In the genomic region with DNA sequence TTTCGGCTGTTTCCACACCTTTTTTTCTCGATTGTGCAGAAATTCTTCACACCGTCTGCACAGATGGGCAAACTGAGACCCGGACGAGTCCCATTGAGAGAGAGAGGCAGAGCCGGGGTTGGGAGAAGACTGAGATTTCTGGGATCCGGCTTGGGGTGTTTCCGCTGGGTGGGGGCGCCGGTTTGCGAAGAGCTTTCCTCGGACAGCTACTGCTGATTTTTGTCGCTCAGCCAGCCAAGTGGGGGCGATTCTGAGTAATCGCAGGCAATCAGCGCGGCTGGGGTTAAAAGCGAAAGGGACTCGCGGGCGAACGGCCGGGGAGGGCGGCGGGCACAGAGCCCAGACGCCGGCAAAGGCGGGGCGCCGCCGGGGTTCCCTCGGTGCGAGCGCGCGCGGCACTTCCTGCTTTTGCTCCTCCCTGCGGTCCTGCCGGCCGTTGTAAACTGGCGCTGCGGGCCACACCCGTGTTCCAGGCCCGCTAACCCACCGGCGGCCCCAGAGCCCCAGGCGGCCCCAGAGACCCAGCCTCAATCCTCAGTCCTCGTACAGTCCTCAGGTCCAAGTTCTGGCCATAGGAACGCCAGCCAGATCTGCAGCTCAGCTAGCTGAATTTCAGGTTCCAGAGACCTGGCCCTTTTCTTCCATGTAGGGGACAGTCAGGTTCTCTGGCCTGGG, we compare ENCODE assay signal across 8 cellular contexts. TPM values are rescaled to one million over a fixed set of nuclear protein-coding genes. Genes with fewer than 3 reads are reported as not detected.
DNase-seq lines count a peak whose midpoint lies in the region; ATAC-seq and TF ChIP-seq lines count a peak whose summit lies in the region.

No MANE protein-coding gene starts in this region.

- H4K20me1 ChIP-seq in OCI-LY7 (ENCODE audit: insufficient read depth, low read length) = no peaks in the 10 kb centered on the region

- intact Hi-C loops in OCI-LY7 (cut with micrococcal nuclease; ENCODE audit: unreplicated experiment) = loop anchor here (5.0 kb wide), 1 partner anchor 89 kb away; no protein-coding TSS in a partner anchor

- H3K4me3 ChIP-seq in OCI-LY7 (ENCODE audit: low read depth, low read length, poor library complexity, severe bottlenecking) = peak overlapping the region; percentile 75

- H3K27ac ChIP-seq in OCI-LY7 (ENCODE audit: low read depth, low read length, poor library complexity, severe bottlenecking) (peak overlapping the region; percentile 74), epithelial cell of prostate (peak overlapping the region; percentile 95)

- CTCF ChIA-PET in OCI-LY7 (lab: Charles Lee; ENCODE audit: unreplicated experiment) = no interaction called here

- H2AFZ ChIP-seq in OCI-LY7 (ENCODE audit: low read length) = peak overlapping the region; percentile 99

- H3K36me3 ChIP-seq in OCI-LY7 (ENCODE audit: insufficient read depth, low read length) = no peaks in the 10 kb centered on the region

- peak overlapping the region; percentile 99 for H3K4me2 ChIP-seq in OCI-LY7 (ENCODE audit: low read length)

- H3K9me3 ChIP-seq in OCI-LY7 (ENCODE audit: low read length) = no peaks in the 10 kb centered on the region

- peaks cover 30% of the 10 kb centered on the region for H3K4me1 ChIP-seq in OCI-LY7 (ENCODE audit: insufficient read depth, low read length, poor library complexity, severe bottlenecking)

- TF ChIP-seq CTCF in OCI-LY7 (conservative IDR thresholded peaks at IDR 0.05; ENCODE audit: low read length) = peak; percentile 42; the same call in 1 of the 2 replicates

- H3K79me2 ChIP-seq in OCI-LY7 (ENCODE audit: insufficient read depth, low read depth, low read length) = no peaks in the 10 kb centered on the region

- no peaks in the 10 kb centered on the region for H3K9me2 ChIP-seq in OCI-LY7 (ENCODE audit: insufficient read depth, low read length)

- peak; percentile 86 for ATAC-seq in GM21381 (IDR thresholded peaks at IDR 0.05; ENCODE audit: unreplicated experiment)

- no TSS peak for BruUV-seq in OCI-LY7 (replicated peaks; lab: Mats Ljungman, UMichigan)

- peak; percentile 94 for DNase-seq in DMS 273 (lab: John Stamatoyannopoulos, UW; ENCODE audit: unreplicated experiment)
- DNase-seq in HT1080 (ENCODE audit: low read depth) = peak; percentile 95
- peak; percentile 84 for DNase-seq in OCI-LY7 (ENCODE audit: low spot score)
- DNase-seq in activated T-cell treated with anti-CD3 and anti-CD28 coated beads for 4 hours = peak; percentile 69
- no peak for DNase-seq in epithelial cell of prostate (ENCODE audit: low read depth, low spot score)
- peak; percentile 91 for DNase-seq in mucosa of gallbladder (ENCODE audit: low spot score)
- peak; percentile 66 to 69 for DNase-seq in stimulated activated CD8-positive, alpha-beta memory T cell treated with anti-CD3 and anti-CD28 coated beads, Interleukin-4, amount 100 ng/mL, for 1 hour (ENCODE audit: low read depth in 2 of 2, low spot score in 1 of 2)

- POLR2A ChIA-PET in OCI-LY7 (lab: Charles Lee) = interaction anchor here (0.6 to 2.0 kb wide), 3 partner anchors 31 to 624 kb away, joined by 3 to 4 read pairs (median 3); no protein-coding TSS in a partner anchor

RNA-seq across cellular contexts. Expression of gene JUN, which starts 32.4 kb away (rescaled TPM):
- total RNA-seq in HT1080 (2014; rRNA removed; shearing (Covaris generic)) = 112 and 132 TPM in 2 replicates
- 96.8 and 99.6 TPM in 2 replicates for polyA plus RNA-seq in HT1080 (2015; cell fraction: cytosol; rRNA removed)
- 173 and 201 TPM in 2 replicates for polyA plus RNA-seq in HT1080 (2015; cell fraction: nucleus; rRNA removed)
- total RNA-seq in OCI-LY7 (2014; rRNA removed; shearing (Covaris generic)) = 7.7 and 8.1 TPM in 2 replicates
- total RNA-seq in OCI-LY7 (2022) = 4.2 and 5.3 TPM in 2 replicates
- 135 TPM for total RNA-seq in mucosa of gallbladder

Comparison
In these comparisons a context has a peak if more than half of its experiments do, and no peak if none do; other contexts are left out.
1. RNA of gene JUN, which starts 32.4 kb away (total RNA-seq): 135 TPM in mucosa of gallbladder (single experiment) and 112 to 132 TPM in HT1080; 4.2 to 8.1 TPM in OCI-LY7; every median in the first group is over 10 times any median in the second.